In the genomic region with DNA sequence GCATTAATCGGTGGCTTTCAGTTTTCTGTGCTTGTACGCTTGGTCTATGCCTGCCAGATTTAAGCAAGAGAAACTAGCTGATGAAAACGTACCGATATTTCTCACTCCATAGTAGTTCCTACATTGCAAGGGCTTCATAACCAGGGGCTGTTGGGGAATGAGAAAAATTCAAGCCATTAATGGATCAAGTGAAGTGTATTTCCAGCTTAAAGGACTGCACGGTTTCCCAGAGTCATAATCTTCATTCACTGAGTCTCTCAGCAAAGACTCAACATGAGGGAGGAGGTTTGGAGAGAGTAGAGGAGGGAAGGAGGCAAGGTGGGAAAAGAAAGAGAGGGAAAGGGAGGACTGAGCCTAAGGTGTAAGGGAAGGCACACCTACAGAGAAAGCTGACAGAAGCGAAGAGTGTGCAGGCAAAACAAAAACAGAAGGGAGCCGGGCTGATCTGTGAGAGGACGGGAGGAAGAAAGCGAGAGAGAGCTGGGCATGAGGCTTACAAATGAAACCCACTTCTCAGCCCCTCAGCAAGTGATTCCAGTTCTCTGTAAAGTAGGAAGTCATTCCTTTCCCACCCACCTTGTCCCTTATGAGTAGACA, we compare ENCODE assay signal across 8 cellular contexts. TPM values are rescaled to one million over a fixed set of nuclear protein-coding genes. Genes with fewer than 3 reads are reported as not detected.
DNase-seq lines count a peak whose midpoint lies in the region; ATAC-seq, FAIRE-seq and TF ChIP-seq lines count a peak whose summit lies in the region.

No MANE protein-coding gene starts in this region.

- H3K9me3 ChIP-seq in gastrocnemius medialis = no peaks in the 10 kb centered on the region

- no peak for TF ChIP-seq POLR2A in NB4 (IDR thresholded peaks at IDR 0.05; ENCODE audit: extremely low read depth, insufficient read length)
- TF ChIP-seq POLR2A in gastrocnemius medialis (IDR thresholded peaks at IDR 0.05) = no peak

- no peaks in the 10 kb centered on the region for H3K36me3 Mint-ChIP-seq in WTC11

- H3K27me3 ChIP-seq in ACC112 (ENCODE audit: insufficient read depth, low read length) (no peaks in the 10 kb centered on the region), gastrocnemius medialis (no peaks in the 10 kb centered on the region)

- peak; percentile 43 for ATAC-seq in GM19452 (IDR thresholded peaks at IDR 0.05; ENCODE audit: unreplicated experiment)
- ATAC-seq in gastrocnemius medialis = no peak
- no peak for ATAC-seq in WTC11

- H3K79me2 ChIP-seq in ACC112 (ENCODE audit: control insufficient read depth, insufficient read depth, low read length, unreplicated experiment) = no peaks in the 10 kb centered on the region

- CTCF ChIA-PET in WTC11 (lab: Charles Lee) = interaction anchor here (1.0 to 2.1 kb wide), 2 partner anchors 235 to 237 kb away, joined by 5 to 6 read pairs; a partner anchor contains a TSS

- in situ Hi-C loops in gastrocnemius medialis (cut with MboI; ENCODE audit: low sequenced_read_pairs in 4 of 4) = no loop called here

- no peak overlapping the region for H3K27ac Mint-ChIP-seq in WTC11

- H3K27ac ChIP-seq in ACC112 (ENCODE audit: low read depth, low read length) (no peak overlapping the region), gastrocnemius medialis (peak overlapping the region; percentile 64 to 76 (median 68))

- H3K4me3 Mint-ChIP-seq in WTC11 = no peak overlapping the region

- H3K4me1 ChIP-seq in ACC112 (ENCODE audit: control insufficient read depth, insufficient read depth, low read length, unreplicated experiment) (no peaks in the 10 kb centered on the region), gastrocnemius medialis (peaks cover 0 to 6% of the 10 kb centered on the region in 2 donors)

- POLR2A ChIA-PET in WTC11 (lab: Charles Lee) = interaction anchor here (0.9 kb wide), 1 partner anchor 206 kb away, joined by 3 read pairs; no protein-coding TSS in a partner anchor

- intact Hi-C loops in gastrocnemius medialis (cut with DNase I; ENCODE audit: low total_unique reads) = no loop called here

- H3K9me3 Mint-ChIP-seq in WTC11 = peaks cover 6% of the 10 kb centered on the region; the same call in 1 of the 2 replicates

- TF ChIP-seq CTCF in NB4 (IDR thresholded peaks at IDR 0.05; ENCODE audit: low read depth, low read length) (no peak), epithelial cell of proximal tubule (conservative IDR thresholded peaks at IDR 0.05; ENCODE audit: low read depth, low read length) (no peak), gastrocnemius medialis (IDR thresholded peaks at IDR 0.05 in 4 of 5, conservative IDR thresholded peaks at IDR 0.05 in 1 of 5) (no peak), WTC11 (IDR thresholded peaks at IDR 0.05) (no peak)

- DNase-seq in NB4 (ENCODE audit: low read depth) (peak; percentile 40), epithelial cell of proximal tubule (ENCODE audit: low read depth) (no peak), gastrocnemius medialis (no peak), RCC 7860 (ENCODE audit: low spot score) (no peak), WTC11 (ENCODE audit: low spot score) (no peak)
- no peak for DNase-seq in stimulated activated CD4-positive, alpha-beta T cell treated with anti-CD3 and anti-CD28 coated beads, Interleukin-1b, Interleukin-23, amount 100 ng/mL, for 48 hours

- H2AFZ ChIP-seq in ACC112 (ENCODE audit: low read length, unreplicated experiment) = peak overlapping the region; percentile 70

- H3K4me3 ChIP-seq in ACC112 (ENCODE audit: low read depth, low read length) (peak overlapping the region; percentile 78), NB4 (ENCODE audit: low read depth, low read length) (peak overlapping the region; percentile 71), epithelial cell of proximal tubule (ENCODE audit: low read depth, low read length) (peak overlapping the region; percentile 21), gastrocnemius medialis (peak overlapping the region; percentile 25 to 48 (median 44))

- no peak for FAIRE-seq in RCC 7860 (lab: Jason Lieb, UNC)

- peaks cover 7% of the 10 kb centered on the region for H3K4me1 Mint-ChIP-seq in WTC11

- H3K36me3 ChIP-seq in ACC112 (ENCODE audit: insufficient read depth, low read length) (peaks cover 3% of the 10 kb centered on the region; the same call in 1 of the 2 replicates), gastrocnemius medialis (no peaks in the 10 kb centered on the region)

- H3K27me3 Mint-ChIP-seq in WTC11 (ENCODE audit: low read depth) = peaks cover 87% of the 10 kb centered on the region

TF ChIP-seq in WTC11, 78 proteins besides CTCF, POLR2A, EP300 and RAD21 (continues in another document):
- TF ChIP-seq NFYB (CRISPR knock-in tag; conservative IDR thresholded peaks at IDR 0.05; ENCODE audit: low read depth) (no peak), TP53 (CRISPR knock-in tag; IDR thresholded peaks at IDR 0.05) (no peak), TCF7 (CRISPR knock-in tag; IDR thresholded peaks at IDR 0.05; ENCODE audit: low read depth) (no peak), FOXJ3 (CRISPR knock-in tag; IDR thresholded peaks at IDR 0.05; ENCODE audit: borderline replicate concordance) (no peak), NFATC4 (CRISPR knock-in tag; IDR thresholded peaks at IDR 0.05) (no peak), KAT7 (CRISPR knock-in tag; IDR thresholded peaks at IDR 0.05; ENCODE audit: borderline replicate concordance) (no peak), ZNF232 (CRISPR knock-in tag; IDR thresholded peaks at IDR 0.05) (no peak), GABPB1 (CRISPR knock-in tag; IDR thresholded peaks at IDR 0.05) (no peak), ZNF121 (CRISPR knock-in tag; IDR thresholded peaks at IDR 0.05) (no peak), IRF2 (CRISPR knock-in tag; IDR thresholded peaks at IDR 0.05; ENCODE audit: borderline replicate concordance, low read depth) (no peak)
- TF ChIP-seq, protein P1, sequence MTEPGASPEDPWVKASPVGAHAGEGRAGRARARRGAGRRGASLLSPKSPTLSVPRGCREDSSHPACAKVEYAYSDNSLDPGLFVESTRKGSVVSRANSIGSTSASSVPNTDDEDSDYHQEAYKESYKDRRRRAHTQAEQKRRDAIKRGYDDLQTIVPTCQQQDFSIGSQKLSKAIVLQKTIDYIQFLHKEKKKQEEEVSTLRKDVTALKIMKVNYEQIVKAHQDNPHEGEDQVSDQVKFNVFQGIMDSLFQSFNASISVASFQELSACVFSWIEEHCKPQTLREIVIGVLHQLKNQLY (CRISPR knock-in tag; IDR thresholded peaks at IDR 0.05) = no peak
- TF ChIP-seq, protein P2, sequence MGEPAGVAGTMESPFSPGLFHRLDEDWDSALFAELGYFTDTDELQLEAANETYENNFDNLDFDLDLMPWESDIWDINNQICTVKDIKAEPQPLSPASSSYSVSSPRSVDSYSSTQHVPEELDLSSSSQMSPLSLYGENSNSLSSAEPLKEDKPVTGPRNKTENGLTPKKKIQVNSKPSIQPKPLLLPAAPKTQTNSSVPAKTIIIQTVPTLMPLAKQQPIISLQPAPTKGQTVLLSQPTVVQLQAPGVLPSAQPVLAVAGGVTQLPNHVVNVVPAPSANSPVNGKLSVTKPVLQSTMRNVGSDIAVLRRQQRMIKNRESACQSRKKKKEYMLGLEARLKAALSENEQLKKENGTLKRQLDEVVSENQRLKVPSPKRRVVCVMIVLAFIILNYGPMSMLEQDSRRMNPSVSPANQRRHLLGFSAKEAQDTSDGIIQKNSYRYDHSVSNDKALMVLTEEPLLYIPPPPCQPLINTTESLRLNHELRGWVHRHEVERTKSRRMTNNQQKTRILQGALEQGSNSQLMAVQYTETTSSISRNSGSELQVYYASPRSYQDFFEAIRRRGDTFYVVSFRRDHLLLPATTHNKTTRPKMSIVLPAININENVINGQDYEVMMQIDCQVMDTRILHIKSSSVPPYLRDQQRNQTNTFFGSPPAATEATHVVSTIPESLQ (CRISPR knock-in tag; IDR thresholded peaks at IDR 0.05) = no peak
- TF ChIP-seq, protein P3, sequence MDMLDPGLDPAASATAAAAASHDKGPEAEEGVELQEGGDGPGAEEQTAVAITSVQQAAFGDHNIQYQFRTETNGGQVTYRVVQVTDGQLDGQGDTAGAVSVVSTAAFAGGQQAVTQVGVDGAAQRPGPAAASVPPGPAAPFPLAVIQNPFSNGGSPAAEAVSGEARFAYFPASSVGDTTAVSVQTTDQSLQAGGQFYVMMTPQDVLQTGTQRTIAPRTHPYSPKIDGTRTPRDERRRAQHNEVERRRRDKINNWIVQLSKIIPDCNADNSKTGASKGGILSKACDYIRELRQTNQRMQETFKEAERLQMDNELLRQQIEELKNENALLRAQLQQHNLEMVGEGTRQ (CRISPR knock-in tag; IDR thresholded peaks at IDR 0.05) = no peak
- TF ChIP-seq, protein P4, sequence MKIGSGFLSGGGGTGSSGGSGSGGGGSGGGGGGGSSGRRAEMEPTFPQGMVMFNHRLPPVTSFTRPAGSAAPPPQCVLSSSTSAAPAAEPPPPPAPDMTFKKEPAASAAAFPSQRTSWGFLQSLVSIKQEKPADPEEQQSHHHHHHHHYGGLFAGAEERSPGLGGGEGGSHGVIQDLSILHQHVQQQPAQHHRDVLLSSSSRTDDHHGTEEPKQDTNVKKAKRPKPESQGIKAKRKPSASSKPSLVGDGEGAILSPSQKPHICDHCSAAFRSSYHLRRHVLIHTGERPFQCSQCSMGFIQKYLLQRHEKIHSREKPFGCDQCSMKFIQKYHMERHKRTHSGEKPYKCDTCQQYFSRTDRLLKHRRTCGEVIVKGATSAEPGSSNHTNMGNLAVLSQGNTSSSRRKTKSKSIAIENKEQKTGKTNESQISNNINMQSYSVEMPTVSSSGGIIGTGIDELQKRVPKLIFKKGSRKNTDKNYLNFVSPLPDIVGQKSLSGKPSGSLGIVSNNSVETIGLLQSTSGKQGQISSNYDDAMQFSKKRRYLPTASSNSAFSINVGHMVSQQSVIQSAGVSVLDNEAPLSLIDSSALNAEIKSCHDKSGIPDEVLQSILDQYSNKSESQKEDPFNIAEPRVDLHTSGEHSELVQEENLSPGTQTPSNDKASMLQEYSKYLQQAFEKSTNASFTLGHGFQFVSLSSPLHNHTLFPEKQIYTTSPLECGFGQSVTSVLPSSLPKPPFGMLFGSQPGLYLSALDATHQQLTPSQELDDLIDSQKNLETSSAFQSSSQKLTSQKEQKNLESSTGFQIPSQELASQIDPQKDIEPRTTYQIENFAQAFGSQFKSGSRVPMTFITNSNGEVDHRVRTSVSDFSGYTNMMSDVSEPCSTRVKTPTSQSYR (CRISPR knock-in tag; IDR thresholded peaks at IDR 0.05) = no peak

RNA-seq across cellular contexts. Expression of a gene that starts 0.6 kb away (rescaled TPM):
- total RNA-seq in epithelial cell of proximal tubule (0.07 TPM in 1 of 2 replicates, not detected in the other), gastrocnemius medialis (1 to 10 TPM; 2.2 to 6.7 (median 3.2) TPM), WTC11 (2021) (0.15 to 0.37 TPM (median 0.18 TPM) in 3 replicates)

RNA-seq across cellular contexts. Expression of a gene that starts 30.3 kb away (rescaled TPM):
- total RNA-seq in epithelial cell of proximal tubule (not detected in 2 replicates), gastrocnemius medialis (1 to 10 TPM; 4.1 to 7.8 (median 4.9) TPM), WTC11 (2021) (0.05 to 0.09 TPM in 2 of 3 replicates, not detected in the other)

RNA-seq across cellular contexts. Expression of a gene that starts 51.1 kb away (rescaled TPM):
- total RNA-seq in epithelial cell of proximal tubule = not detected in 2 replicates
- total RNA-seq in gastrocnemius medialis = 10 to 100 TPM; 13.5 to 29.4 (median 15.6) TPM
- 0.24 to 0.46 TPM (median 0.39 TPM) in 3 replicates for total RNA-seq in WTC11 (2021)

RNA-seq across cellular contexts. Expression of a gene that starts 53.9 kb away (rescaled TPM):
- total RNA-seq in epithelial cell of proximal tubule (not detected in 2 replicates), gastrocnemius medialis (10 to 100 TPM in 3 of 4 donors, 1 to 10 TPM in 1; 8.5 to 27.8 (median 12.4) TPM), WTC11 (2021) (0.13 to 0.18 TPM (median 0.14 TPM) in 3 replicates)

Comparison
In these comparisons a context has a peak if more than half of its experiments do, and no peak if none do; other contexts are left out.
1. H3K4me3 ChIP-seq: peak in every context shown above with its lines; median percentile 78 in ACC112; 71 in NB4; 44 in gastrocnemius medialis; 21 in epithelial cell of proximal tubule.